14 cellular contexts compared by ENCODE assay signal in genomic region chr7:39617010-39617409, GRCh38.
"Had no signal": no experiment of that assay in that cellular context is flagged by ENCODE, and none has a peak within 500 bp of the region (broad histone marks: within the 10 kb centered on the region; RNA-seq: fewer than 3 reads in every experiment).

No MANE protein-coding gene starts in this region.

- H3K4me3 Mint-ChIP-seq: activated T-helper 1 cell treated with anti-CD3 and anti-CD28 coated beads, Interleukin-12 subunit alpha, Interleukin-12 subunit beta, Interleukin-2, Interleukin-4 antibody, amounts not matched to agents 30 ng/mL and 10 ng/mL and 1 ng/mL, durations not matched to agents 14 hours and 24 hours and 36 hours; naive thymus-derived CD4-positive, alpha-beta T cell had no signal

- H3K9me3 Mint-ChIP-seq: activated T-helper 1 cell treated with anti-CD3 and anti-CD28 coated beads, Interleukin-12 subunit alpha, Interleukin-12 subunit beta, Interleukin-2, Interleukin-4 antibody, amounts not matched to agents 30 ng/mL and 10 ng/mL and 1 ng/mL, durations not matched to agents 14 hours and 24 hours and 36 hours; naive thymus-derived CD4-positive, alpha-beta T cell had no signal

- H3K27ac Mint-ChIP-seq: activated T-helper 1 cell treated with anti-CD3 and anti-CD28 coated beads, Interleukin-12 subunit alpha, Interleukin-12 subunit beta, Interleukin-2, Interleukin-4 antibody, amounts not matched to agents 30 ng/mL and 10 ng/mL and 1 ng/mL, durations not matched to agents 14 hours and 24 hours and 36 hours had no signal

- ATAC-seq: gastroesophageal sphincter; mucosa of descending colon; naive thymus-derived CD4-positive, alpha-beta T cell had no signal

- DNase-seq: activated naive CD4-positive, alpha-beta T cell; caudate nucleus; colonic mucosa; islet precursor cell; mucosa of descending colon; naive thymus-derived CD4-positive, alpha-beta T cell; stimulated activated CD4-positive, alpha-beta T cell treated with anti-CD3 and anti-CD28 coated beads, Interleukin-12 subunit alpha, Interleukin-12 subunit beta, amount 100 ng/mL, for 4 hours; stimulated activated CD4-positive, alpha-beta T cell treated with anti-CD3 and anti-CD28 coated beads, Interleukin-2, amount 100 ng/mL, for 24 hours; stomach; testis had no signal

- H3K4me3 ChIP-seq: ascending aorta, colonic mucosa, gastroesophageal sphincter, mucosa of descending colon, stomach, testis, upper lobe of left lung had no signal
